Comparison of ENCODE assay signal across 8 cellular contexts in genomic region chr20:52192296-52193007, GRCh38. TPM values are rescaled to one million over a fixed set of nuclear protein-coding genes. Genes with fewer than 3 reads are reported as not detected.
A peak's percentile ranks its signal among the peaks of the same experiment; 100 is the strongest.
DNase-seq lines count a peak whose midpoint lies in the region; ATAC-seq, FAIRE-seq and TF ChIP-seq lines count a peak whose summit lies in the region.

No MANE protein-coding gene starts in this region.

- H3K9me3 Mint-ChIP-seq in effector memory CD8-positive, alpha-beta T cell, result no peaks in the 10 kb centered on the region

- ATAC-seq in GM21381 (IDR thresholded peaks at IDR 0.05; ENCODE audit: unreplicated experiment) (peak; percentile 55), RWPE2 (ENCODE audit: low read depth) (peak; percentile 47)
- peak; percentile 13 for ATAC-seq in effector memory CD8-positive, alpha-beta T cell (replicated peaks)

- H3K4me3 ChIP-seq in HL-60 (replicated peaks; ENCODE audit: insufficient read depth, low read length), result peak overlapping the region; percentile 92
- peak overlapping the region; percentile 81 for H3K4me3 ChIP-seq in RWPE2 (ENCODE audit: severe bottlenecking)
- H3K4me3 ChIP-seq in mononuclear cell (ENCODE audit: low read length), result peak overlapping the region; percentile 81

- H3K27me3 ChIP-seq in HL-60 (ENCODE audit: insufficient read depth, poor library complexity, severe bottlenecking) (no peaks in the 10 kb centered on the region), RWPE2 (ENCODE audit: insufficient read depth, poor library complexity, severe bottlenecking) (no peaks in the 10 kb centered on the region), mononuclear cell (ENCODE audit: insufficient read depth, low read length) (no peaks in the 10 kb centered on the region)

- H3K9me3 ChIP-seq in RWPE2 (ENCODE audit: severe bottlenecking), result no peaks in the 10 kb centered on the region
- no peaks in the 10 kb centered on the region for H3K9me3 ChIP-seq in mononuclear cell (ENCODE audit: low read depth, low read length)

- DNase-seq in NCI-H345 treated with DMSO at 0.1 percent for 48 hours (lab: John Stamatoyannopoulos, UW; ENCODE audit: unreplicated experiment) (peak; percentile 22), NCI-H345 (lab: John Stamatoyannopoulos, UW) (no peak), HL-60 (ENCODE audit: low read depth in 1 of 2, low spot score in 1 of 2) (peak; percentile 26 to 50), RWPE2 (ENCODE audit: low spot score) (no peak), urothelium cell line (ENCODE audit: low spot score) (peak; percentile 81)
- no peak for DNase-seq in effector memory CD8-positive, alpha-beta T cell

- H3K4me1 ChIP-seq in RWPE2 (ENCODE audit: insufficient read depth, poor library complexity, severe bottlenecking) (peaks cover 4% of the 10 kb centered on the region), mononuclear cell (ENCODE audit: insufficient read depth, low read length) (peaks cover 21% of the 10 kb centered on the region)

- no peak for FAIRE-seq in urothelium cell line (lab: Jason Lieb, UNC)

- H3K36me3 ChIP-seq in RWPE2 (ENCODE audit: low read depth), result no peaks in the 10 kb centered on the region

- H3K27ac Mint-ChIP-seq in effector memory CD8-positive, alpha-beta T cell, result peak overlapping the region; percentile 88 to 92

- H3K27me3 Mint-ChIP-seq in effector memory CD8-positive, alpha-beta T cell, result no peaks in the 10 kb centered on the region

- H3K27ac ChIP-seq in HL-60 (replicated peaks), result peak overlapping the region; percentile 93
- peak overlapping the region; percentile 70 for H3K27ac ChIP-seq in RWPE2 (ENCODE audit: poor library complexity, severe bottlenecking)

- peaks cover 10 to 12% of the 10 kb centered on the region in 2 donors for H3K4me1 Mint-ChIP-seq in effector memory CD8-positive, alpha-beta T cell (ENCODE audit: low read depth in 2 of 2)

- TF ChIP-seq CTCF in HL-60 (IDR thresholded peaks at IDR 0.05; ENCODE audit: insufficient read depth, low read length), result peak; percentile 31
- TF ChIP-seq CTCF in RWPE2 (IDR thresholded peaks at IDR 0.05; ENCODE audit: poor library complexity, severe bottlenecking), result no peak

- peaks cover 6% of the 10 kb centered on the region for H3K36me3 Mint-ChIP-seq in effector memory CD8-positive, alpha-beta T cell (ENCODE audit: insufficient read depth)

- peak overlapping the region; percentile 89 to 92 for H3K4me3 Mint-ChIP-seq in effector memory CD8-positive, alpha-beta T cell

RNA-seq across cellular contexts. Expression of gene ZFP64, which starts 0.9 kb away (rescaled TPM):
- 2.9 TPM for total RNA-seq in mononuclear cell

Comparison
In these comparisons a context has a peak if more than half of its experiments do, and no peak if none do; other contexts are left out.
1. DNase-seq: peak in NCI-H345 treated with DMSO at 0.1 percent for 48 hours (single experiment), HL-60 (2 of 2) and urothelium cell line (single experiment); none in NCI-H345 (single experiment), RWPE2 (single experiment) and effector memory CD8-positive, alpha-beta T cell (0 of 3).
2. Peak in every context shown above with its lines, with median percentiles within 50 percentile points of each other: ATAC-seq and H3K4me3 ChIP-seq.